In genomic region chr15:97522362-97522761, GRCh38 we compare ENCODE assay signal across 20 cellular contexts.
DNase-seq lines count a peak whose midpoint lies in the region; ATAC-seq and TF ChIP-seq lines count a peak whose summit lies in the region.
"Had no signal": no experiment of that assay in that cellular context is flagged by ENCODE, and none has a peak within 500 bp of the region (broad histone marks: within the 10 kb centered on the region; RNA-seq: fewer than 3 reads in every experiment).

No MANE protein-coding gene starts in this region.

- intact Hi-C loops in left ventricle myocardium superior (cut with micrococcal nuclease) (no loop called here), stomach (cut with DNase I; ENCODE audit: low total_unique reads) (no loop called here), ovary (cut with DNase I) (no loop called here), lower leg skin (cut with DNase I; ENCODE audit: low total_unique reads) (no loop called here)

- H2AFZ ChIP-seq in MM.1S (ENCODE audit: low read length), result peak overlapping the region; percentile 46; the same call in 1 of the 2 replicates

- H3K9ac ChIP-seq in MM.1S (ENCODE audit: low read length), result no peak overlapping the region

- H3K4me3 ChIP-seq in MM.1S (ENCODE audit: low read length) (no peak overlapping the region), astrocyte of the cerebellum (ENCODE audit: low read depth, low read length) (peak overlapping the region; percentile 39), stomach (peak overlapping the region in 3 of 4 donors; percentile 18 to 30 (median 19)), ovary (no peak overlapping the region), lower leg skin (ENCODE audit: low read depth, poor library complexity, severe bottlenecking) (no peak overlapping the region)
- H3K4me3 ChIP-seq: right lobe of liver had no signal

- no peaks in the 10 kb centered on the region for H3K27me3 ChIP-seq in MM.1S (replicated peaks; ENCODE audit: insufficient read depth, low read length)
- H3K27me3 ChIP-seq in stomach, result no peaks in the 10 kb centered on the region
- no peaks in the 10 kb centered on the region for H3K27me3 ChIP-seq in ovary
- H3K27me3 ChIP-seq: BE2C, esophagus squamous epithelium, right lobe of liver had no signal

- H3F3A ChIP-seq in MM.1S (ENCODE audit: insufficient read depth, low read length), result no peaks in the 10 kb centered on the region

- TF ChIP-seq EP300 in stomach (IDR thresholded peaks at IDR 0.05), result no peak
- TF ChIP-seq EP300 in ovary (IDR thresholded peaks at IDR 0.05), result no peak

- DNase-seq in MM.1S (no peak), astrocyte of the cerebellum (ENCODE audit: low read depth) (no peak), left ventricle myocardium superior (peak; percentile 37), stomach (no peak), ovary (no peak), occipital lobe (lab: John Stamatoyannopoulos, UW) (no peak), lower leg skin (ENCODE audit: low spot score in 2 of 2) (no peak), cerebellar cortex (ENCODE audit: low spot score) (no peak)
- DNase-seq: activated CD4-positive, alpha-beta T cell treated with anti-CD3 and anti-CD28 coated beads for 4 hours; activated CD8-positive, alpha-beta memory T cell treated with anti-CD3 and anti-CD28 coated beads, Interleukin-2, amount 50 U/mL, for 4 hours; aorta; BE2C; esophagus squamous epithelium; GDM1; NCI-H2081; NCI-H510A treated with DMSO at 0.1 percent for 48 hours; right lobe of liver; stimulated activated CD4-positive, alpha-beta T cell treated with anti-CD3 and anti-CD28 coated beads, Interleukin-4, amount 100 ng/mL, for 24 hours had no signal

- H3K4me1 ChIP-seq in MM.1S (ENCODE audit: low read length) (no peaks in the 10 kb centered on the region), stomach (peaks cover 0 to 8% (median 0%) of the 10 kb centered on the region in 4 donors), ovary (ENCODE audit: insufficient read depth) (no peaks in the 10 kb centered on the region)
- H3K4me1 ChIP-seq: BE2C, esophagus squamous epithelium, right lobe of liver had no signal

- H3K27ac ChIP-seq in MM.1S (ENCODE audit: low read length) (no peak overlapping the region), stomach (no peak overlapping the region), ovary (no peak overlapping the region)
- H3K27ac ChIP-seq: esophagus squamous epithelium, right lobe of liver, thoracic aorta had no signal

- H3K79me2 ChIP-seq in MM.1S (ENCODE audit: low read length), result no peaks in the 10 kb centered on the region

- in situ Hi-C loops in astrocyte of the cerebellum (cut with HindIII; ENCODE audit: low sequenced_read_pairs), result no loop called here

- no peak for TF ChIP-seq POLR2A in stomach (IDR thresholded peaks at IDR 0.05)
- TF ChIP-seq POLR2A in ovary (IDR thresholded peaks at IDR 0.05), result no peak
- TF ChIP-seq POLR2A in lower leg skin (IDR thresholded peaks at IDR 0.05), result no peak

- H3K36me3 ChIP-seq in MM.1S (replicated peaks; ENCODE audit: insufficient read depth, low read length) (no peaks in the 10 kb centered on the region), stomach (no peaks in the 10 kb centered on the region), ovary (no peaks in the 10 kb centered on the region)
- H3K36me3 ChIP-seq: BE2C, esophagus squamous epithelium, right lobe of liver, thoracic aorta had no signal

- 70 to 87% (median 75%) methylated on average over 16 of the region's 16 CpGs for WGBS in stomach, 5 donors
- WGBS in ovary, 3 donors, result 80 to 85% (median 85%) methylated on average over 16 of the region's 16 CpGs
- WGBS in lower leg skin, 2 donors, result 63 to 73% methylated on average over 16 of the region's 16 CpGs

- H4K20me1 ChIP-seq in MM.1S (ENCODE audit: insufficient read depth, low read length), result no peaks in the 10 kb centered on the region

- H3K9me3 ChIP-seq in MM.1S (replicated peaks; ENCODE audit: insufficient read depth, low read length) (no peaks in the 10 kb centered on the region), stomach (no peaks in the 10 kb centered on the region), ovary (no peaks in the 10 kb centered on the region)
- H3K9me3 ChIP-seq: BE2C, esophagus squamous epithelium, right lobe of liver, thoracic aorta had no signal

- no peaks in the 10 kb centered on the region for H3K9me2 ChIP-seq in MM.1S (replicated peaks; ENCODE audit: insufficient read depth, low read length)

- no peak for TF ChIP-seq CTCF in MM.1S (IDR thresholded peaks at IDR 0.05; ENCODE audit: low read length)
- TF ChIP-seq CTCF in astrocyte of the cerebellum (IDR thresholded peaks at IDR 0.05; ENCODE audit: low read depth, low read length, missing control alignments), result no peak
- no peak for TF ChIP-seq CTCF in stomach (IDR thresholded peaks at IDR 0.05)
- TF ChIP-seq CTCF in ovary (IDR thresholded peaks at IDR 0.05), result no peak
- TF ChIP-seq CTCF in lower leg skin (IDR thresholded peaks at IDR 0.05), result no peak

- H3K4me2 ChIP-seq in MM.1S (ENCODE audit: low read depth, low read length), result peak overlapping the region; percentile 21

- ATAC-seq in left ventricle myocardium superior, result peak; percentile 81
- ATAC-seq: HepG2, right lobe of liver had no signal

Comparison
In these comparisons a context has a peak if more than half of its experiments do, and no peak if none do; other contexts are left out.
1. H3K4me3 ChIP-seq: peak in astrocyte of the cerebellum (single experiment) and stomach (3 of 4); none in MM.1S (single experiment), ovary (single experiment) and lower leg skin (single experiment).